In genomic region chr11:68042219-68043028, GRCh38 we compare ENCODE assay signal across 15 cellular contexts. TPM values are rescaled to one million over a fixed set of nuclear protein-coding genes. Genes with fewer than 3 reads are reported as not detected.
DNase-seq lines count a peak whose midpoint lies in the region; ATAC-seq and TF ChIP-seq lines count a peak whose summit lies in the region.
"Had no signal": no experiment of that assay in that cellular context is flagged by ENCODE, and none has a peak within 500 bp of the region (broad histone marks: within the 10 kb centered on the region; RNA-seq: fewer than 3 reads in every experiment).

No MANE protein-coding gene starts in this region.

- peak overlapping the region in 4 of 7 donors; percentile 48 to 99 (median 58) for H3K27ac Mint-ChIP-seq in CD14-positive monocyte
- H3K27ac Mint-ChIP-seq: progenitor cell of endocrine pancreas had no signal

- no peak overlapping the region for H3K4me3 Mint-ChIP-seq in CD14-positive monocyte
- H3K4me3 Mint-ChIP-seq: H9, type B pancreatic cell had no signal

- TF ChIP-seq POLR2A in body of pancreas (IDR thresholded peaks at IDR 0.05) (no peak), prostate gland (IDR thresholded peaks at IDR 0.05) (no peak), thyroid gland (IDR thresholded peaks at IDR 0.05) (no peak)

- peaks cover 7 to 9% of the 10 kb centered on the region in 2 donors for H3K36me3 ChIP-seq in body of pancreas (replicated peaks in 1 of 2; ENCODE audit: insufficient read depth in 1 of 2, low read depth in 2 of 2)
- peaks cover 0 to 12% of the 10 kb centered on the region in 2 donors for H3K36me3 ChIP-seq in prostate gland
- peaks cover 10 to 12% of the 10 kb centered on the region in 2 donors for H3K36me3 ChIP-seq in thyroid gland

- H3K4me1 Mint-ChIP-seq in CD14-positive monocyte = peaks cover 15% of the 10 kb centered on the region

- no peaks in the 10 kb centered on the region for H3K27me3 Mint-ChIP-seq in CD14-positive monocyte (ENCODE audit: low read depth in 3 of 3)
- H3K27me3 Mint-ChIP-seq: activated naive CD8-positive, alpha-beta T cell; progenitor cell of endocrine pancreas; type B pancreatic cell had no signal

- H3K27me3 ChIP-seq in body of pancreas = no peaks in the 10 kb centered on the region
- no peaks in the 10 kb centered on the region for H3K27me3 ChIP-seq in prostate gland (replicated peaks; ENCODE audit: insufficient read depth)
- no peaks in the 10 kb centered on the region for H3K27me3 ChIP-seq in thyroid gland
- H3K27me3 ChIP-seq: heart right ventricle had no signal

- 40 to 43% methylated on average over 1 to 26 of the region's 27 CpGs for WGBS in body of pancreas, 2 donors
- 92% methylated on average over 25 of the region's 27 CpGs for WGBS in prostate gland
- 96 to 100% methylated on average over 6 to 8 of the region's 27 CpGs for WGBS in thyroid gland, 2 donors

- H3K9me3 ChIP-seq in body of pancreas = no peaks in the 10 kb centered on the region
- H3K9me3 ChIP-seq in prostate gland = no peaks in the 10 kb centered on the region
- H3K9me3 ChIP-seq in thyroid gland = no peaks in the 10 kb centered on the region
- H3K9me3 ChIP-seq: heart right ventricle had no signal

- ATAC-seq in body of pancreas (no peak), HG03280 (IDR thresholded peaks at IDR 0.05; ENCODE audit: unreplicated experiment) (no peak)
- ATAC-seq: heart right ventricle had no signal

- peak overlapping the region; percentile 86 to 96 (median 96) for H3K27ac ChIP-seq in body of pancreas
- peak overlapping the region; percentile 58 to 88 for H3K27ac ChIP-seq in prostate gland
- H3K27ac ChIP-seq in thyroid gland = no peak overlapping the region

- H3K4me1 ChIP-seq in body of pancreas (peaks cover 86% of the 10 kb centered on the region), prostate gland (replicated peaks) (peaks cover 10% of the 10 kb centered on the region), thyroid gland (peaks cover 25 to 32% of the 10 kb centered on the region in 2 donors)

- H3K9me3 Mint-ChIP-seq in CD14-positive monocyte = peaks cover 0 to 3% (median 0%) of the 10 kb centered on the region in 7 donors
- H3K9me3 Mint-ChIP-seq: H9, type B pancreatic cell had no signal

- intact Hi-C loops in CD14-positive monocyte (cut with micrococcal nuclease) = loop anchor here in 1 of 2 donors (5.0 kb wide), 1 partner anchor 35 kb away; no protein-coding TSS in a partner anchor
- intact Hi-C loops in body of pancreas (cut with DNase I) = no loop called here
- intact Hi-C loops in prostate gland (cut with DNase I) = loop anchor here (5.0 kb wide), 1 partner anchor 165 kb away; no protein-coding TSS in a partner anchor
- intact Hi-C loops in thyroid gland (cut with DNase I) = loop anchor here (5.0 kb wide), 1 partner anchor 80 kb away; the partner anchor contains the start of gene CHKA

- TF ChIP-seq CTCF in CD14-positive monocyte (IDR thresholded peaks at IDR 0.05) (no peak), body of pancreas (IDR thresholded peaks at IDR 0.05) (no peak), prostate gland (IDR thresholded peaks at IDR 0.05) (no peak), thyroid gland (IDR thresholded peaks at IDR 0.05) (no peak)

- H3K4me3 ChIP-seq in body of pancreas (no peak overlapping the region), prostate gland (no peak overlapping the region), thyroid gland (replicated peaks in 1 of 3) (no peak overlapping the region)
- H3K4me3 ChIP-seq: heart right ventricle had no signal

- H3K36me3 Mint-ChIP-seq in CD14-positive monocyte = peaks cover 34 to 48% of the 10 kb centered on the region in 2 donors
- H3K36me3 Mint-ChIP-seq: activated naive CD8-positive, alpha-beta T cell; type B pancreatic cell had no signal

- DNase-seq in CD14-positive monocyte (ENCODE audit: low spot score) = no peak
- peak; percentile 25 for DNase-seq in HT-29 (ENCODE audit: low spot score)
- DNase-seq in body of pancreas = peak in 2 of 4 donors; percentile 43 to 46
- DNase-seq in prostate gland (ENCODE audit: low spot score) = no peak
- DNase-seq in thyroid gland = no peak
- no peak for DNase-seq in T-helper 2 cell
- DNase-seq: cerebellar nuclear complex, H9, heart right ventricle, NCI-H774, SIG-M5 had no signal

RNA-seq across cellular contexts. Expression of gene TCIRG1, which starts 3.6 kb away (rescaled TPM):
- 100 to 1,000 TPM; 197 to 225 TPM for polyA plus RNA-seq in CD14-positive monocyte
- 219 and 232 TPM in 2 replicates for total RNA-seq in HT-29 (2014; rRNA removed; shearing (Covaris generic))
- total RNA-seq in body of pancreas (100 to 1,000 TPM; 488 to 798 TPM), prostate gland (100 to 1,000 TPM; 114 to 118 TPM), thyroid gland (100 to 1,000 TPM in 3 of 4 donors, 10 to 100 TPM in 1; 74.8 to 141 (median 121) TPM)

RNA-seq across cellular contexts. Expression of gene NDUFS8, which starts 11.9 kb away (rescaled TPM):
- polyA plus RNA-seq in CD14-positive monocyte = 100 to 1,000 TPM; 114 to 141 TPM
- total RNA-seq in HT-29 (2014; rRNA removed; shearing (Covaris generic)) = 564 and 590 TPM in 2 replicates
- total RNA-seq in body of pancreas = 100 to 1,000 TPM; 108 to 109 TPM
- total RNA-seq in prostate gland = 100 to 1,000 TPM; 247 to 274 TPM
- total RNA-seq in thyroid gland = 100 to 1,000 TPM; 222 to 310 (median 254) TPM

RNA-seq across cellular contexts. Expression of gene ALDH3B1, which starts 32.3 kb away (rescaled TPM):
- 10 to 100 TPM; 79.8 to 86.7 TPM for polyA plus RNA-seq in CD14-positive monocyte
- 108 and 113 TPM in 2 replicates for total RNA-seq in HT-29 (2014; rRNA removed; shearing (Covaris generic))
- total RNA-seq in body of pancreas (10 to 100 TPM; 15.2 to 18.4 TPM), prostate gland (1 to 10 TPM; 7.2 to 7.9 TPM), thyroid gland (1 to 10 TPM; 3.0 to 6.6 (median 3.5) TPM)
- total RNA-seq: H9, progenitor cell of endocrine pancreas had no signal

RNA-seq across cellular contexts. Expression of gene UNC93B1, which starts 38.5 kb away (rescaled TPM):
- polyA plus RNA-seq in CD14-positive monocyte = 100 to 1,000 TPM; 185 to 220 TPM
- 164 and 197 TPM in 2 replicates for total RNA-seq in HT-29 (2014; rRNA removed; shearing (Covaris generic))
- total RNA-seq in body of pancreas (10 to 100 TPM; 33.9 to 40.5 TPM), prostate gland (10 to 100 TPM; 31.5 to 41.7 TPM), thyroid gland (10 to 100 TPM; 25.7 to 49.2 (median 36.3) TPM)

Comparison
In these comparisons a context has a peak if more than half of its experiments do, and no peak if none do; other contexts are left out.
1. H3K27ac ChIP-seq: peak in body of pancreas (4 of 4) and prostate gland (2 of 2); none in thyroid gland (0 of 3).